ENCODE assay signal across 24 cellular contexts in the genomic region with DNA sequence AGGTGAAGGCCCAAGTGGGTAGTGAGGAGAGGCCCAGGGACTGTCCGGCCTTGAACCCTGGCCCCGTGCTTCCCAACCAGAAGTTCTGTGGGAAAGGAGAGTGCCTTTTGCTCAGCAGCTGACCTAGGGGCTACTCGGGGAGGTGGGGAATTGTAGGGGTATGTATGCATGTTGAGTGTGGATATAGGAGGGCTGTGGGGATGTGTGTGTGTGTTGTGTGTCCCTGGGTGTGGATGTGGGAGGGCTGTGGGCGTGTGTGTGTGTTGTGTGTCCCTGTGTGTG. TPM values are rescaled to one million over a fixed set of nuclear protein-coding genes. Genes with fewer than 3 reads are reported as not detected.
DNase-seq lines count a peak whose midpoint lies in the region; ATAC-seq and TF ChIP-seq lines count a peak whose summit lies in the region.
"Had no signal": no experiment of that assay in that cellular context is flagged by ENCODE, and none has a peak within 500 bp of the region (broad histone marks: within the 10 kb centered on the region; RNA-seq: fewer than 3 reads in every experiment).

No MANE protein-coding gene starts in this region.

- H3K27ac Mint-ChIP-seq in activated CD8-positive, alpha-beta T cell treated with anti-CD3 and anti-CD28 coated beads, Interleukin-2, amount 10 ng/mL, durations not matched to agents 7 days and 5 days = no peak overlapping the region
- H3K27ac Mint-ChIP-seq in activated CD8-positive, alpha-beta T cell treated with anti-CD3 and anti-CD28 coated beads for 36 hours = no peak overlapping the region
- peak overlapping the region; percentile 8 for H3K27ac Mint-ChIP-seq in T-helper 17 cell
- H3K27ac Mint-ChIP-seq: H9 had no signal

- H3K9me3 ChIP-seq in T-helper 17 cell (ENCODE audit: control insufficient read depth, low read length, poor library complexity, severe bottlenecking) (no peaks in the 10 kb centered on the region), esophagus muscularis mucosa (no peaks in the 10 kb centered on the region), thymus (ENCODE audit: control insufficient read depth) (no peaks in the 10 kb centered on the region), mucosa of descending colon (no peaks in the 10 kb centered on the region)
- H3K9me3 ChIP-seq: SJCRH30 had no signal

- peaks cover 6% of the 10 kb centered on the region for H3K4me1 Mint-ChIP-seq in activated CD8-positive, alpha-beta T cell treated with anti-CD3 and anti-CD28 coated beads, Interleukin-2, amount 10 ng/mL, durations not matched to agents 7 days and 5 days (ENCODE audit: low read depth)
- H3K4me1 Mint-ChIP-seq in activated CD8-positive, alpha-beta T cell treated with anti-CD3 and anti-CD28 coated beads for 36 hours (ENCODE audit: low read depth) = no peaks in the 10 kb centered on the region
- H3K4me1 Mint-ChIP-seq in T-helper 17 cell = peaks cover 8% of the 10 kb centered on the region

- POLR2A ChIA-PET in activated CD8-positive, alpha-beta T cell treated with anti-CD3 and anti-CD28 coated beads, Interleukin-2, amount 10 ng/mL, durations not matched to agents 7 days and 5 days (lab: Charles Lee) = no interaction called here
- POLR2A ChIA-PET in activated CD8-positive, alpha-beta T cell treated with anti-CD3 and anti-CD28 coated beads for 36 hours (lab: Charles Lee) = no interaction called here
- POLR2A ChIA-PET in RWPE1 (lab: Yijun Ruan, JAX; ENCODE audit: low non-redundant PET) = no interaction called here

- CTCF ChIA-PET in activated CD8-positive, alpha-beta T cell treated with anti-CD3 and anti-CD28 coated beads, Interleukin-2, amount 10 ng/mL, durations not matched to agents 7 days and 5 days (lab: Charles Lee) = interaction anchor here (0.7 to 1.9 kb wide), 4 partner anchors 15 to 324 kb away, joined by 3 to 6 read pairs (median 6); no protein-coding TSS in a partner anchor
- CTCF ChIA-PET in activated CD8-positive, alpha-beta T cell treated with anti-CD3 and anti-CD28 coated beads for 36 hours (lab: Charles Lee) = interaction anchor here (1.3 to 1.5 kb wide), 3 partner anchors 9 to 508 kb away, joined by 3 to 8 read pairs (median 5); no protein-coding TSS in a partner anchor
- CTCF ChIA-PET in RWPE1 (lab: Yijun Ruan, JAX) = no interaction called here

- TF ChIP-seq POLR2A in esophagus muscularis mucosa (IDR thresholded peaks at IDR 0.05; ENCODE audit: low read depth) = no peak

- no peak for ATAC-seq in activated CD8-positive, alpha-beta T cell treated with anti-CD3 and anti-CD28 coated beads, Interleukin-2, amount 10 ng/mL, durations not matched to agents 7 days and 5 days
- ATAC-seq in activated CD8-positive, alpha-beta T cell treated with anti-CD3 and anti-CD28 coated beads for 36 hours = no peak
- ATAC-seq in T-helper 17 cell = no peak
- no peak for ATAC-seq in mucosa of descending colon

- H3K4me3 ChIP-seq in esophagus muscularis mucosa = no peak overlapping the region
- H3K4me3 ChIP-seq in thymus (ENCODE audit: low read length) = no peak overlapping the region
- H3K4me3 ChIP-seq in mucosa of descending colon = no peak overlapping the region
- H3K4me3 ChIP-seq: GM23248, K562, SJCRH30 had no signal

- H3K27me3 Mint-ChIP-seq in activated CD8-positive, alpha-beta T cell treated with anti-CD3 and anti-CD28 coated beads, Interleukin-2, amount 10 ng/mL, durations not matched to agents 7 days and 5 days (ENCODE audit: low read depth) = no peaks in the 10 kb centered on the region
- H3K27me3 Mint-ChIP-seq in activated CD8-positive, alpha-beta T cell treated with anti-CD3 and anti-CD28 coated beads for 36 hours = no peaks in the 10 kb centered on the region
- no peaks in the 10 kb centered on the region for H3K27me3 Mint-ChIP-seq in T-helper 17 cell
- H3K27me3 Mint-ChIP-seq: CD4-positive, CD25-positive, alpha-beta regulatory T cell had no signal

- DNase-seq in activated CD8-positive, alpha-beta T cell treated with anti-CD3 and anti-CD28 coated beads, Interleukin-2, amount 10 ng/mL, durations not matched to agents 7 days and 5 days = peak; percentile 17
- no peak for DNase-seq in activated CD8-positive, alpha-beta T cell treated with anti-CD3 and anti-CD28 coated beads for 36 hours
- DNase-seq in T-helper 17 cell (no peak), esophagus muscularis mucosa (ENCODE audit: extremely low spot score) (peak; percentile 72), mucosa of descending colon (no peak), RWPE1 (ENCODE audit: low spot score) (no peak)
- DNase-seq: 8988T; ACHN; CD4-positive, CD25-positive, alpha-beta regulatory T cell; GM23248; Kasumi-1; NCI-H1436; NCI-H187; NCI-H748 treated with DMSO at 0.1 percent for 48 hours; SJCRH30 had no signal

- TF ChIP-seq CTCF in activated CD8-positive, alpha-beta T cell treated with anti-CD3 and anti-CD28 coated beads for 36 hours (IDR thresholded peaks at IDR 0.05) = no peak
- TF ChIP-seq CTCF in esophagus muscularis mucosa (IDR thresholded peaks at IDR 0.05) = no peak
- no peak for TF ChIP-seq CTCF in mucosa of descending colon (IDR thresholded peaks at IDR 0.05)
- no peak for TF ChIP-seq CTCF in RWPE1 (conservative IDR thresholded peaks at IDR 0.05; ENCODE audit: low read depth)

- H3K4me3 Mint-ChIP-seq in activated CD8-positive, alpha-beta T cell treated with anti-CD3 and anti-CD28 coated beads, Interleukin-2, amount 10 ng/mL, durations not matched to agents 7 days and 5 days = no peak overlapping the region
- H3K4me3 Mint-ChIP-seq in activated CD8-positive, alpha-beta T cell treated with anti-CD3 and anti-CD28 coated beads for 36 hours = no peak overlapping the region
- H3K4me3 Mint-ChIP-seq in T-helper 17 cell = no peak overlapping the region
- H3K4me3 Mint-ChIP-seq: CD4-positive, CD25-positive, alpha-beta regulatory T cell had no signal

- H3K36me3 ChIP-seq in esophagus muscularis mucosa (peaks cover 0 to 20% (median 5%) of the 10 kb centered on the region in 4 donors), thymus (ENCODE audit: control insufficient read depth, insufficient read depth) (peaks cover 95% of the 10 kb centered on the region), mucosa of descending colon (ENCODE audit: low read depth) (no peaks in the 10 kb centered on the region)
- H3K36me3 ChIP-seq: SJCRH30 had no signal

- H3K27ac ChIP-seq in esophagus muscularis mucosa (replicated peaks in 1 of 4) (no peak overlapping the region), thymus (ENCODE audit: low read depth) (peak overlapping the region; percentile 22), RWPE1 (no peak overlapping the region)
- H3K27ac ChIP-seq: GM23248, SJCRH30 had no signal

- H3K9me3 Mint-ChIP-seq in activated CD8-positive, alpha-beta T cell treated with anti-CD3 and anti-CD28 coated beads, Interleukin-2, amount 10 ng/mL, durations not matched to agents 7 days and 5 days (ENCODE audit: insufficient read depth) = no peaks in the 10 kb centered on the region
- H3K9me3 Mint-ChIP-seq in activated CD8-positive, alpha-beta T cell treated with anti-CD3 and anti-CD28 coated beads for 36 hours = no peaks in the 10 kb centered on the region
- H3K9me3 Mint-ChIP-seq: H9 had no signal

- H3K4me1 ChIP-seq in esophagus muscularis mucosa = no peaks in the 10 kb centered on the region
- no peaks in the 10 kb centered on the region for H3K4me1 ChIP-seq in thymus (ENCODE audit: control insufficient read depth, insufficient read depth, low read length)
- H3K4me1 ChIP-seq in mucosa of descending colon (ENCODE audit: low read depth) = no peaks in the 10 kb centered on the region
- H3K4me1 ChIP-seq: SJCRH30 had no signal

- H3K27me3 ChIP-seq in esophagus muscularis mucosa (peaks cover 0 to 10% (median 0%) of the 10 kb centered on the region in 4 donors), thymus (ENCODE audit: control insufficient read depth, insufficient read depth) (no peaks in the 10 kb centered on the region)

- no peaks in the 10 kb centered on the region for H3K36me3 Mint-ChIP-seq in activated CD8-positive, alpha-beta T cell treated with anti-CD3 and anti-CD28 coated beads, Interleukin-2, amount 10 ng/mL, durations not matched to agents 7 days and 5 days (ENCODE audit: low read depth)
- no peaks in the 10 kb centered on the region for H3K36me3 Mint-ChIP-seq in activated CD8-positive, alpha-beta T cell treated with anti-CD3 and anti-CD28 coated beads for 36 hours (ENCODE audit: low read depth)
- H3K36me3 Mint-ChIP-seq in T-helper 17 cell (ENCODE audit: low read depth) = peaks cover 3% of the 10 kb centered on the region

- TF ChIP-seq EP300 in esophagus muscularis mucosa (IDR thresholded peaks at IDR 0.05) = no peak

- 87% methylated on average over 4 of the region's 4 CpGs for WGBS in esophagus muscularis mucosa
- 97% methylated on average over 4 of the region's 4 CpGs for WGBS in thymus

- intact Hi-C loops in activated CD8-positive, alpha-beta T cell treated with anti-CD3 and anti-CD28 coated beads for 36 hours (cut with micrococcal nuclease) = no loop called here
- intact Hi-C loops in esophagus muscularis mucosa (cut with DNase I) (no loop called here), mucosa of descending colon (cut with DNase I, micrococcal nuclease) (no loop called here)

RNA-seq across cellular contexts. Expression of a gene that starts 12.2 kb away (rescaled TPM):
- 1 to 10 TPM; 7.0 TPM for total RNA-seq in activated CD8-positive, alpha-beta T cell treated with anti-CD3 and anti-CD28 coated beads, Interleukin-2, amount 10 ng/mL, durations not matched to agents 7 days and 5 days
- total RNA-seq in activated CD8-positive, alpha-beta T cell treated with anti-CD3 and anti-CD28 coated beads for 36 hours = 1 to 10 TPM; 3.5 to 5.5 TPM
- total RNA-seq in T-helper 17 cell = 10 to 100 TPM; 52.3 to 59.9 TPM
- 10 to 100 TPM in 1 of 4 donors, 1 to 10 TPM in 3; 3.3 to 10.5 (median 5.5) TPM for total RNA-seq in esophagus muscularis mucosa
- 163 TPM for polyA plus RNA-seq in thymus
- total RNA-seq in mucosa of descending colon = 1 to 10 TPM; 1.2 to 8.7 (median 2.6) TPM
- total RNA-seq: G401, HepG2, M059J had no signal
- polyA plus RNA-seq: HepG2 had no signal

RNA-seq across cellular contexts. Expression of a gene that starts 18.5 kb away (rescaled TPM):
- not detected for total RNA-seq in activated CD8-positive, alpha-beta T cell treated with anti-CD3 and anti-CD28 coated beads, Interleukin-2, amount 10 ng/mL, durations not matched to agents 7 days and 5 days
- not detected for total RNA-seq in activated CD8-positive, alpha-beta T cell treated with anti-CD3 and anti-CD28 coated beads for 36 hours
- total RNA-seq in T-helper 17 cell (not detected), esophagus muscularis mucosa (not detected), mucosa of descending colon (under 1 TPM; 0.35 to 0.55 (median 0.44) TPM)
- polyA plus RNA-seq in thymus = 1.1 TPM
- total RNA-seq: CD4-positive, CD25-positive, alpha-beta regulatory T cell; Daoy; G401; GM23248; HepG2; HT1080; M059J; SJCRH30 had no signal
- polyA plus RNA-seq: BJ, GM23248, HepG2 had no signal

Comparison
In these comparisons a context has a peak if more than half of its experiments do, and no peak if none do; other contexts are left out.
1. DNase-seq: peak in activated CD8-positive, alpha-beta T cell treated with anti-CD3 and anti-CD28 coated beads, Interleukin-2, amount 10 ng/mL, durations not matched to agents 7 days and 5 days (single experiment) and esophagus muscularis mucosa (single experiment); none in activated CD8-positive, alpha-beta T cell treated with anti-CD3 and anti-CD28 coated beads for 36 hours (single experiment), T-helper 17 cell (0 of 3), mucosa of descending colon (0 of 3) and RWPE1 (single experiment).
2. RNA of a gene that starts 12.2 kb away (total RNA-seq): 52.3 to 59.9 TPM in T-helper 17 cell; 7.0 TPM in activated CD8-positive, alpha-beta T cell treated with anti-CD3 and anti-CD28 coated beads, Interleukin-2, amount 10 ng/mL, durations not matched to agents 7 days and 5 days, 3.3 to 10.5 TPM in esophagus muscularis mucosa, 3.5 to 5.5 TPM in activated CD8-positive, alpha-beta T cell treated with anti-CD3 and anti-CD28 coated beads for 36 hours and 1.2 to 8.7 TPM in mucosa of descending colon; every median in the first group is over 4 times any median in the second.